8 cellular contexts compared by ENCODE assay signal in the genomic region with DNA sequence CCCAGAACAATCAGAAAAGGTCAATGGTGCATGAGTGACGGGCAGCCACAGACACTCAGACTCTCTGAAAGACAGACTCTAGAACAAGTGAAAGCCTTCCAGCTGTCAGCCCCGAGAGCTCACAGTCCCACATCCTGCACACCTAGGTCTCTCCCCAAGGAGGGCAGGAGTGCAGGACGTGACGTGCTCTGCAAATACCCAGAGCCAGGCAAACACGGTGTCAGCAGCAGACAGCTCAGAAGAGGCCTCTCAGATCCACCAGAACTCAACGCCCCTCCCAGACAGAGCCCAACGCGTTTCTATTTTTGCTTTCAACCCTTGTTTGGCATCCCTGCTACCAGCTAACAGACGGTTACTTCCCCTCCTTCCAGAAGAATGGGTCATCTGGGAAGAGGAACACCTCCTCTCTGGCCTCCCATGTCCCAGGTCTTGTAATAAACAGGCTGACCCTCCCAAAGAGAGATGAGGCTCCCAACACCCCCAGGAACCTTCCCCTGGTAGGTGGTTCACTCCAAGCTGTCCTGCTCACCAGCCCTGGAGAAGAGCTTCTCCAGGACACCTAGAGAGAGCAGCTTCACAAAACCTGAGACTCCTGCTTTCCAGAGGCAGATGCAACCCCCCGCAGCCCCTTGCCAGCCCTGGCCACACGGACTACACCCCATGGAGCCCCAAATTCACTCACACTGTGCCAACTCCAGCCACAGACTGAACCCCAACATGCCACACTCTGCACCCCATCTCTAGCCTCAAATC. TPM values are rescaled to one million over a fixed set of nuclear protein-coding genes. Genes with fewer than 3 reads are reported as not detected.
A peak's percentile ranks its signal among the peaks of the same experiment; 100 is the strongest.
DNase-seq lines count a peak whose midpoint lies in the region; ATAC-seq, FAIRE-seq and TF ChIP-seq lines count a peak whose summit lies in the region.
"Had no signal": no experiment of that assay in that cellular context is flagged by ENCODE, and none has a peak within 500 bp of the region (broad histone marks: within the 10 kb centered on the region; RNA-seq: fewer than 3 reads in every experiment).

No MANE protein-coding gene starts in this region.

- H3K4me1 ChIP-seq in astrocyte (ENCODE audit: insufficient read depth, low read length) = peaks cover 5% of the 10 kb centered on the region

- no peaks in the 10 kb centered on the region for H3K9me3 ChIP-seq in astrocyte (ENCODE audit: insufficient read depth, low read depth, low read length)

- H3K9ac ChIP-seq in astrocyte (ENCODE audit: low read length) = no peak overlapping the region

- no peak for FAIRE-seq in astrocyte (lab: Jason Lieb, UNC)

- H3K4me1 Mint-ChIP-seq in astrocyte (ENCODE audit: low read depth, unreplicated experiment) = peaks cover 9% of the 10 kb centered on the region

- peaks cover 1% of the 10 kb centered on the region for H3K36me3 Mint-ChIP-seq in astrocyte (ENCODE audit: low read depth, unreplicated experiment)

- DNase-seq in astrocyte (ENCODE audit: low read depth) (no peak), occipital lobe (lab: John Stamatoyannopoulos, UW) (peak; percentile 47), NCI-H446 treated with DMSO at 0.1 percent for 48 hours (lab: John Stamatoyannopoulos, UW) (no peak)

- peaks cover 22% of the 10 kb centered on the region for H3K27me3 ChIP-seq in astrocyte (ENCODE audit: insufficient read depth, low read length)

- no peak for TF ChIP-seq CTCF in astrocyte (IDR thresholded peaks at IDR 0.05; ENCODE audit: insufficient read depth, low read depth, low read length)

- H3K9me3 Mint-ChIP-seq in astrocyte (ENCODE audit: unreplicated experiment) = peaks cover 2% of the 10 kb centered on the region

- ATAC-seq in GM19043 (IDR thresholded peaks at IDR 0.05; ENCODE audit: low read depth, unreplicated experiment) (peak; percentile 84), HG02981 (IDR thresholded peaks at IDR 0.05; ENCODE audit: unreplicated experiment) (peak; percentile 63), HG03159 (IDR thresholded peaks at IDR 0.05; ENCODE audit: unreplicated experiment) (no peak), HG03025 (IDR thresholded peaks at IDR 0.05; ENCODE audit: low FRiP score, unreplicated experiment) (no peak)

- H3K27me3 Mint-ChIP-seq in astrocyte (ENCODE audit: low read depth, unreplicated experiment) = peaks cover 74% of the 10 kb centered on the region

- peaks cover 19% of the 10 kb centered on the region for H4K20me1 ChIP-seq in astrocyte (ENCODE audit: insufficient read depth, low read length)

- H2AFZ ChIP-seq in astrocyte (ENCODE audit: low read depth, low read length) = no peak overlapping the region

- no peak overlapping the region for H3K4me3 ChIP-seq in astrocyte (ENCODE audit: insufficient read depth, low read depth, low read length)

- no peaks in the 10 kb centered on the region for H3K36me3 ChIP-seq in astrocyte (ENCODE audit: insufficient read depth, low read length)

- no peak overlapping the region for H3K4me3 Mint-ChIP-seq in astrocyte (ENCODE audit: unreplicated experiment)

- no peak overlapping the region for H3K27ac Mint-ChIP-seq in astrocyte (ENCODE audit: unreplicated experiment)

- H3K79me2 ChIP-seq in astrocyte (ENCODE audit: insufficient read depth, low read length) = no peaks in the 10 kb centered on the region

- no peak overlapping the region for H3K27ac ChIP-seq in astrocyte (ENCODE audit: low read depth, low read length)
- H3K27ac ChIP-seq: HL-60 had no signal

- H3K4me2 ChIP-seq in astrocyte (ENCODE audit: low read length) = peak overlapping the region; percentile 38

RNA-seq across cellular contexts. Expression of gene PITPNM3, which starts 7.6 kb away (rescaled TPM):
- total RNA-seq in astrocyte (1.0 and 1.3 TPM in 2 replicates), occipital lobe (13.9 TPM)

Comparison
In these comparisons a context has a peak if more than half of its experiments do, and no peak if none do; other contexts are left out.
1. ATAC-seq: peak in GM19043 (single experiment) and HG02981 (single experiment); none in HG03159 (single experiment) and HG03025 (single experiment).